16 cellular contexts compared by ENCODE assay signal in genomic region chr1:64135501-64136245, GRCh38.
"Had no signal": no experiment of that assay in that cellular context is flagged by ENCODE, and none has a peak within 500 bp of the region (broad histone marks: within the 10 kb centered on the region; RNA-seq: fewer than 3 reads in every experiment).

No MANE protein-coding gene starts in this region.

- H3K4me1 Mint-ChIP-seq: activated naive CD8-positive, alpha-beta T cell treated with anti-CD3 and anti-CD28 coated beads for 36 hours had no signal

- H3K4me3 ChIP-seq: stomach, thoracic aorta had no signal

- FAIRE-seq: bronchial epithelial cell, colon, endothelial cell of umbilical vein had no signal

- H3K27me3 ChIP-seq: stomach had no signal

- H3K27ac ChIP-seq: thoracic aorta had no signal

- H3K27ac Mint-ChIP-seq: activated naive CD8-positive, alpha-beta T cell treated with anti-CD3 and anti-CD28 coated beads for 36 hours; natural killer cell treated with Interleukin-12 subunit alpha and Interleukin-12 subunit beta and Interleukin-15 and Interleukin-18, amount 100 ng/mL, for 72 hours had no signal

- H3K36me3 Mint-ChIP-seq: activated naive CD8-positive, alpha-beta T cell treated with anti-CD3 and anti-CD28 coated beads for 36 hours; natural killer cell treated with Interleukin-12 subunit alpha and Interleukin-12 subunit beta and Interleukin-15 and Interleukin-18, amount 100 ng/mL, for 72 hours had no signal

- H3K9me3 Mint-ChIP-seq: activated naive CD8-positive, alpha-beta T cell treated with anti-CD3 and anti-CD28 coated beads for 36 hours; natural killer cell treated with Interleukin-12 subunit alpha and Interleukin-12 subunit beta and Interleukin-15 and Interleukin-18, amount 100 ng/mL, for 72 hours had no signal

- H3K36me3 ChIP-seq: thoracic aorta had no signal

- H3K4me3 Mint-ChIP-seq: activated naive CD8-positive, alpha-beta T cell treated with anti-CD3 and anti-CD28 coated beads for 36 hours; natural killer cell treated with Interleukin-12 subunit alpha and Interleukin-12 subunit beta and Interleukin-15 and Interleukin-18, amount 100 ng/mL, for 72 hours had no signal

- DNase-seq: activated gamma-delta T cell; activated naive CD8-positive, alpha-beta T cell treated with anti-CD3 and anti-CD28 coated beads for 36 hours; aorta; glutamatergic neuron; left colon; mammary epithelial cell; stimulated activated CD4-positive, alpha-beta T cell treated with anti-CD3 and anti-CD28 coated beads, Interleukin-15, amount 100 ng/mL, for 24 hours; stimulated activated CD4-positive, alpha-beta T cell treated with anti-CD3 and anti-CD28 coated beads, Interleukin-4, amount 100 ng/mL, for 24 hours; stomach; SW 1271 had no signal

- ATAC-seq: activated CD4-positive, CD25-positive, alpha-beta regulatory T cell treated with anti-CD3 and anti-CD28 coated beads, Interleukin-2, amount 50 U/mL, for 24 hours; left colon; natural killer cell treated with Interleukin-12 subunit alpha and Interleukin-12 subunit beta and Interleukin-15 and Interleukin-18, amount 100 ng/mL, for 72 hours had no signal

- H3K9me3 ChIP-seq: stomach, thoracic aorta had no signal

- H3K27me3 Mint-ChIP-seq: natural killer cell treated with Interleukin-12 subunit alpha and Interleukin-12 subunit beta and Interleukin-15 and Interleukin-18, amount 100 ng/mL, for 72 hours had no signal
